In the genomic region with DNA sequence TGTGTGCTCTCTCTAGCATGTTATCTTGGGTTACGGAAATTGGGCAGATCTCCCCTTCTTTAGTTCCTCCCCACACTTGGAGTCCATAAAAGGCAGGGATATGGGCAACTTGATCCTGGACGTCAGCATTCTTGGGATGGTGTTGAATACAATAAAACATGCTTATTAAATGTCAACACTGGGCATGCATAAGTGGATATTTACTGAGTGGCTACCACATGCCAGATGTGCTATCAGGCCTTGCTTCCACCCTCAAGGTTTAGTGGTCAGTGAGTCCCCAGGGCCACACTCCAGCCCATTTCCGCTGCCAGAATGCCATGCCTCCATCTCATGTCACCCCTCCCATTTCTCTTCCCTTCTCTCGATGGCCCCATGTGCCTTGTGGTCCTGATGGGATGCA, we compare ENCODE assay signal across 28 cellular contexts.
"Had no signal": no experiment of that assay in that cellular context is flagged by ENCODE, and none has a peak within 500 bp of the region (broad histone marks: within the 10 kb centered on the region; RNA-seq: fewer than 3 reads in every experiment).

No MANE protein-coding gene starts in this region.

- H3K4me3 ChIP-seq: ovary, psoas muscle, right lobe of liver, sigmoid colon, stomach, thoracic aorta, tibial artery, transverse colon, vagina had no signal

- H3K4me1 ChIP-seq: parathyroid adenoma, psoas muscle, sigmoid colon, stomach, tibial artery, transverse colon, vagina had no signal

- H3K9ac ChIP-seq: parathyroid adenoma had no signal

- H3K27ac ChIP-seq: ovary, parathyroid adenoma, psoas muscle, right lobe of liver, sigmoid colon, stomach, thoracic aorta, tibial artery, transverse colon, vagina had no signal

- H3K27me3 ChIP-seq: ovary, right lobe of liver, sigmoid colon, stomach, tibial artery, transverse colon, vagina had no signal

- DNase-seq: naive thymus-derived CD4-positive, alpha-beta T cell; natural killer cell; occipital lobe; ovary; posterior cingulate gyrus; psoas muscle; right cardiac atrium; right lobe of liver; sigmoid colon; small intestine; stimulated activated CD4-positive, alpha-beta T cell treated with anti-CD3 and anti-CD28 coated beads, Interleukin-15, amount 100 ng/mL, for 24 hours; stimulated activated CD4-positive, alpha-beta T cell treated with anti-CD3 and anti-CD28 coated beads, Interleukin-2, amount 100 ng/mL, for 24 hours; stimulated activated CD4-positive, alpha-beta T cell treated with anti-CD3 and anti-CD28 coated beads, Interleukin-2, amount 100 ng/mL, for 48 hours; stimulated activated CD4-positive, alpha-beta T cell treated with anti-CD3 and anti-CD28 coated beads, Interleukin-4, amount 100 ng/mL, for 24 hours; stimulated activated naive B cell treated with anti-CD40 and anti-IgM and Interleukin-4, amounts not matched to agents 10 μg/mL and 1 μg/mL and 100 μg/mL, for 72 hours; stimulated activated naive CD4-positive, alpha-beta T cell treated with Interleukin-2 at 50 U/mL for 16 hours; stomach; tibial artery; transverse colon had no signal

- H3K4me3 Mint-ChIP-seq: naive thymus-derived CD4-positive, alpha-beta T cell; natural killer cell; nephron; neural crest cell; stimulated activated effector memory CD8-positive, alpha-beta T cell treated with anti-CD3 and anti-CD28 coated beads, Interleukin-12 subunit alpha, Interleukin-12 subunit beta, amount 100 ng/mL, for 72 hours; stimulated activated naive B cell treated with anti-CD40 and anti-IgM and Interleukin-4, amounts not matched to agents 10 μg/mL and 1 μg/mL and 100 μg/mL, for 72 hours; stimulated activated naive CD8-positive, alpha-beta T cell treated with anti-CD3 and anti-CD28 coated beads, Interleukin-15, Interleukin-2, amounts not matched to agents 100 ng/mL and 50 ng/mL, for 24 hours; type B pancreatic cell had no signal

- H3K36me3 Mint-ChIP-seq: naive thymus-derived CD4-positive, alpha-beta T cell; natural killer cell; stimulated activated effector memory CD8-positive, alpha-beta T cell treated with anti-CD3 and anti-CD28 coated beads, Interleukin-12 subunit alpha, Interleukin-12 subunit beta, amount 100 ng/mL, for 72 hours; stimulated activated naive B cell treated with anti-CD40 and anti-IgM and Interleukin-4, amounts not matched to agents 10 μg/mL and 1 μg/mL and 100 μg/mL, for 72 hours; type B pancreatic cell had no signal

- H3K36me3 ChIP-seq: ovary, right lobe of liver, sigmoid colon, stomach, thoracic aorta, tibial artery, transverse colon, vagina had no signal

- H3K9me3 ChIP-seq: ovary, psoas muscle, right lobe of liver, sigmoid colon, stomach, thoracic aorta, tibial artery, transverse colon, vagina had no signal

- H2AFZ ChIP-seq: parathyroid adenoma had no signal

- ATAC-seq: naive thymus-derived CD4-positive, alpha-beta T cell; natural killer cell; psoas muscle; right cardiac atrium; right lobe of liver; stimulated activated effector memory CD8-positive, alpha-beta T cell treated with anti-CD3 and anti-CD28 coated beads, Interleukin-12 subunit alpha, Interleukin-12 subunit beta, amount 100 ng/mL, for 72 hours; stimulated activated naive B cell treated with anti-CD40 and anti-IgM and Interleukin-4, amounts not matched to agents 10 μg/mL and 1 μg/mL and 100 μg/mL, for 72 hours had no signal

- H3K4me1 Mint-ChIP-seq: natural killer cell; neural crest cell; stimulated activated effector memory CD8-positive, alpha-beta T cell treated with anti-CD3 and anti-CD28 coated beads, Interleukin-12 subunit alpha, Interleukin-12 subunit beta, amount 100 ng/mL, for 72 hours; stimulated activated naive B cell treated with anti-CD40 and anti-IgM and Interleukin-4, amounts not matched to agents 10 μg/mL and 1 μg/mL and 100 μg/mL, for 72 hours had no signal

- H3K9me3 Mint-ChIP-seq: naive thymus-derived CD4-positive, alpha-beta T cell; natural killer cell; nephron; neural crest cell; stimulated activated effector memory CD8-positive, alpha-beta T cell treated with anti-CD3 and anti-CD28 coated beads, Interleukin-12 subunit alpha, Interleukin-12 subunit beta, amount 100 ng/mL, for 72 hours; stimulated activated naive B cell treated with anti-CD40 and anti-IgM and Interleukin-4, amounts not matched to agents 10 μg/mL and 1 μg/mL and 100 μg/mL, for 72 hours; stimulated activated naive CD8-positive, alpha-beta T cell treated with anti-CD3 and anti-CD28 coated beads, Interleukin-15, Interleukin-2, amounts not matched to agents 100 ng/mL and 50 ng/mL, for 24 hours; type B pancreatic cell had no signal

- H3K27me3 Mint-ChIP-seq: type B pancreatic cell had no signal

- H3K27ac Mint-ChIP-seq: natural killer cell; nephron; progenitor cell of endocrine pancreas; stimulated activated effector memory CD8-positive, alpha-beta T cell treated with anti-CD3 and anti-CD28 coated beads, Interleukin-12 subunit alpha, Interleukin-12 subunit beta, amount 100 ng/mL, for 72 hours; stimulated activated naive B cell treated with anti-CD40 and anti-IgM and Interleukin-4, amounts not matched to agents 10 μg/mL and 1 μg/mL and 100 μg/mL, for 72 hours; stimulated activated naive CD8-positive, alpha-beta T cell treated with anti-CD3 and anti-CD28 coated beads, Interleukin-15, Interleukin-2, amounts not matched to agents 100 ng/mL and 50 ng/mL, for 24 hours; type B pancreatic cell had no signal

- H3K79me2 ChIP-seq: parathyroid adenoma had no signal
